9 cellular contexts compared by ENCODE assay signal in the genomic region with DNA sequence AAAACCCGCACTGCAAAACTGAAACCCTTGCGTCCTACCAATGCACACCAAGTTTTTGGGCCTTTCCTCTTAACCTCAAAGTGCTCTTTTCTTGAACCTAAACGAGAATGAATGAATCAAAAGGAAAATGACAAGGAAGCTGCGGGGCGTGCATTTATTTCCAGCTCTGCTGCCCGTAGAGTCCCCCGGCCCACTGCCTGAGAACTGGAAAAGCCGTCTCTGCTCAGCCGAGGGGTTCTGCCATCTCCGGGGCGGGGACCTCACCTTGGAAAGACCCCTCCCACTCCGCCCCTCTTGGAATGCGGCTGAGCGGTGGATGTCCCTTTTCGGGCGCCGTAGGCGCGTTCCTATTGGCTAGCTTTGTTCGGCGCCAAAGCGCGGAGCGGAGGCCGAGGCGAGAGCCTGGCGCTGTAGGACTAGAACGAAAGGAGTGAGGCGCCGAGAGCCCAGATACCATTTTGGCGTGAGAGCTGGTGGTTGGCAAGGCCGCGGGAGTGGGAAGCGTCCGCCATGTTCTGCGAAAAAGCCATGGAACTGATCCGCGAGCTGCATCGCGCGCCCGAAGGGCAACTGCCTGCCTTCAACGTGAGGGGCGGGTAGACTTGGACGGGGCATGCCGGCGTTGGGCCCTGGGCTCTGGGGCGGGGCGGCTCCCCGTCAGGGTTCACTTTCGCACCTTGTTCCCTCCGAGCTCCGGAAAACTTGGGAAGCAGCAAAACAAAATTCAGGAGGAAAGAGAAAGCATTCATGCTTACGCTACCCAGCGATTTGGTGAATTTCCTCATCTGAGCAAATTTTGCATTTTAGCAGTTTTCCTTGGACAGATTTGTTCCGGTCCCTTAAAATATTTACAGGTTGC. TPM values are rescaled to one million over a fixed set of nuclear protein-coding genes. Genes with fewer than 3 reads are reported as not detected.
DNase-seq lines count a peak whose midpoint lies in the region; ATAC-seq, FAIRE-seq and TF ChIP-seq lines count a peak whose summit lies in the region.
"Had no signal": no experiment of that assay in that cellular context is flagged by ENCODE, and none has a peak within 500 bp of the region (broad histone marks: within the 10 kb centered on the region; RNA-seq: fewer than 3 reads in every experiment).

A gene (plus strand): TSS at position 363 of the 859 bp plus-strand sequence. CDS start 148 bp downstream, at position 511.

- intact Hi-C loops in HepG2 (cut with micrococcal nuclease; ENCODE audit: unreplicated experiment) = loop anchor here (1.0 to 2.0 kb wide), 3 partner anchors 17 to 97 kb away; a partner anchor contains a TSS

- CTCF ChIA-PET in HepG2 (lab: Yijun Ruan, JAX; ENCODE audit: low intra/inter-chr PET ratio, low total read pairs) = interaction anchor here (0.7 kb wide), 1 partner anchor 98 kb away, joined by 3 read pairs; no protein-coding TSS in a partner anchor

- TSS peak; percentile 90 for BruUV-seq in HepG2 (replicated peaks; lab: Mats Ljungman, UMichigan)

- H3K27me3 ChIP-seq in HepG2 (ENCODE audit: control insufficient read depth in 1 of 2, insufficient read depth in 2 of 2, low read length in 2 of 2) = no peaks in the 10 kb centered on the region; a peak in 1 of 5 replicates

- POLR2A ChIA-PET in HepG2 (lab: Yijun Ruan, JAX) = interaction anchor here (0.8 to 2.9 kb wide), 16 partner anchors 9 to 215 kb away, joined by 3 to 25 read pairs (median 4); a partner anchor contains a TSS

- peak within 1 kb of the TSS; percentile 78 to 89 (median 88) for H3K4me3 ChIP-seq in HepG2 (replicated peaks in 1 of 3; ENCODE audit: insufficient read depth in 1 of 3, low read depth in 2 of 3, low read length in 3 of 3)

- WGBS in HepG2 (ENCODE audit: low lambda C conversion rate) = 1% methylated on average over 55 of the region's 56 CpGs

- H3K79me2 ChIP-seq in HepG2 (ENCODE audit: insufficient read depth, low read length) = peaks cover 22% of the 10 kb centered on the region

- ATAC-seq in GM19328 (IDR thresholded peaks at IDR 0.05; ENCODE audit: unreplicated experiment) (peak; percentile 80), HG03460 (IDR thresholded peaks at IDR 0.05; ENCODE audit: unreplicated experiment) (peak; percentile 91), HepG2 (peak; percentile 93)

- TF ChIP-seq POLR2A in HepG2 (IDR thresholded peaks at IDR 0.05; ENCODE audit: insufficient read depth in 1 of 2, low read depth in 2 of 2, low read length in 2 of 2) = peak; percentile 94 to 99

- peaks cover 24% of the 10 kb centered on the region for H3K4me1 ChIP-seq in HepG2 (ENCODE audit: insufficient read depth, low read length)

- H2AFZ ChIP-seq in HepG2 (ENCODE audit: low read length) = peak within 1 kb of the TSS; percentile 95

- in situ Hi-C loops in HepG2 (cut with HindIII; ENCODE audit: extremely low pct_ligation_motif_present, low pct_unique_long_range_greater_than_20kb) = no loop called here

- peak within 1 kb of the TSS; percentile 88 for H3K9ac ChIP-seq in HepG2 (ENCODE audit: insufficient read depth, low read depth, low read length)

- peak; percentile 37 to 65 for TF ChIP-seq EP300 in HepG2 (IDR thresholded peaks at IDR 0.05; ENCODE audit: low read depth in 2 of 2, low read length in 2 of 2)
- TF ChIP-seq EP300 in HepG2 (CRISPR knock-in tag; IDR thresholded peaks at IDR 0.05; ENCODE audit: borderline replicate concordance) = no peak; the same call in 1 of the 2 replicates

- DNase-seq in NCI-H524 (lab: John Stamatoyannopoulos, UW) (peak; percentile 86 to 97), dermis blood vessel endothelial cell (peak; percentile 92), HepG2 (ENCODE audit: low spot score) (peak; percentile 95)
- peak; percentile 93 for DNase-seq in activated CD4-positive, alpha-beta T cell treated with anti-CD3 and anti-CD28 coated beads for 48 hours
- DNase-seq in stimulated activated CD4-positive, alpha-beta T cell treated with anti-CD3 and anti-CD28 coated beads, Interleukin-2, amount 100 ng/mL, for 4 hours (ENCODE audit: low read depth) = peak; percentile 64

- FAIRE-seq in HepG2 (lab: Jason Lieb, UNC) = peak; percentile 96
- FAIRE-seq: islet of Langerhans had no signal

- TF ChIP-seq CTCF in C4-2B (conservative IDR thresholded peaks at IDR 0.05) = no peak
- peak; percentile 42; the same call in 1 of the 2 replicates for TF ChIP-seq CTCF in HepG2 (CRISPR knock-in tag; IDR thresholded peaks at IDR 0.05)

- no peaks in the 10 kb centered on the region for H4K20me1 ChIP-seq in HepG2 (ENCODE audit: insufficient read depth, low read length)

- H3K27ac ChIP-seq in C4-2B = peak within 1 kb of the TSS; percentile 87
- H3K27ac ChIP-seq in HepG2 (ENCODE audit: extremely low read length, insufficient read depth, low read length) = peak within 1 kb of the TSS; percentile 86

- H3K9me3 ChIP-seq in HepG2 (ENCODE audit: low read length) = peaks cover 23% of the 10 kb centered on the region

- peak within 1 kb of the TSS; percentile 94 for H3K4me2 ChIP-seq in HepG2 (ENCODE audit: low read depth, low read length)

- peak; percentile 48; the same call in 1 of the 2 replicates for TF ChIP-seq RAD21 in HepG2 (CRISPR knock-in tag; IDR thresholded peaks at IDR 0.05)

- H3K36me3 ChIP-seq in HepG2 (replicated peaks in 1 of 2; ENCODE audit: control insufficient read depth in 1 of 2, insufficient read depth in 2 of 2, low read length in 2 of 2) = peaks cover 1 to 5% of the 10 kb centered on the region in 2 experiments; a peak in 1 of 5 replicates

TF ChIP-seq in HepG2, 621 proteins besides CTCF, POLR2A, EP300 and RAD21 (continues in another document):
- TF ChIP-seq, protein P1, sequence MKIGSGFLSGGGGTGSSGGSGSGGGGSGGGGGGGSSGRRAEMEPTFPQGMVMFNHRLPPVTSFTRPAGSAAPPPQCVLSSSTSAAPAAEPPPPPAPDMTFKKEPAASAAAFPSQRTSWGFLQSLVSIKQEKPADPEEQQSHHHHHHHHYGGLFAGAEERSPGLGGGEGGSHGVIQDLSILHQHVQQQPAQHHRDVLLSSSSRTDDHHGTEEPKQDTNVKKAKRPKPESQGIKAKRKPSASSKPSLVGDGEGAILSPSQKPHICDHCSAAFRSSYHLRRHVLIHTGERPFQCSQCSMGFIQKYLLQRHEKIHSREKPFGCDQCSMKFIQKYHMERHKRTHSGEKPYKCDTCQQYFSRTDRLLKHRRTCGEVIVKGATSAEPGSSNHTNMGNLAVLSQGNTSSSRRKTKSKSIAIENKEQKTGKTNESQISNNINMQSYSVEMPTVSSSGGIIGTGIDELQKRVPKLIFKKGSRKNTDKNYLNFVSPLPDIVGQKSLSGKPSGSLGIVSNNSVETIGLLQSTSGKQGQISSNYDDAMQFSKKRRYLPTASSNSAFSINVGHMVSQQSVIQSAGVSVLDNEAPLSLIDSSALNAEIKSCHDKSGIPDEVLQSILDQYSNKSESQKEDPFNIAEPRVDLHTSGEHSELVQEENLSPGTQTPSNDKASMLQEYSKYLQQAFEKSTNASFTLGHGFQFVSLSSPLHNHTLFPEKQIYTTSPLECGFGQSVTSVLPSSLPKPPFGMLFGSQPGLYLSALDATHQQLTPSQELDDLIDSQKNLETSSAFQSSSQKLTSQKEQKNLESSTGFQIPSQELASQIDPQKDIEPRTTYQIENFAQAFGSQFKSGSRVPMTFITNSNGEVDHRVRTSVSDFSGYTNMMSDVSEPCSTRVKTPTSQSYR (CRISPR knock-in tag; IDR thresholded peaks at IDR 0.05; ENCODE audit: borderline replicate concordance) = no peak
- TF ChIP-seq SRSF4 (IDR thresholded peaks at IDR 0.05; ENCODE audit: low read depth, low read length, poor library complexity, severe bottlenecking) (no peak), SRF (IDR thresholded peaks at IDR 0.05; ENCODE audit: low read depth, low read length) (no peak), SAFB2 (CRISPR knock-in tag; IDR thresholded peaks at IDR 0.05; ENCODE audit: borderline replicate concordance, low read depth) (peak; percentile 99), NR2C2 (CRISPR knock-in tag; IDR thresholded peaks at IDR 0.05; ENCODE audit: borderline replicate concordance) (peak; percentile 80)
- TF ChIP-seq, protein P2, sequence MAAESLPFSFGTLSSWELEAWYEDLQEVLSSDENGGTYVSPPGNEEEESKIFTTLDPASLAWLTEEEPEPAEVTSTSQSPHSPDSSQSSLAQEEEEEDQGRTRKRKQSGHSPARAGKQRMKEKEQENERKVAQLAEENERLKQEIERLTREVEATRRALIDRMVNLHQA (CRISPR knock-in tag; IDR thresholded peaks at IDR 0.05) = no peak

RNA-seq across cellular contexts. Expression of the gene that starts here (rescaled TPM):
- total RNA-seq in dermis blood vessel endothelial cell = 10.4 and 20.8 TPM in 2 replicates
- total RNA-seq in HepG2 (2016; rRNA removed; fragmentation: Illumina TruSeq; extraction: Trizol) = 59.9 and 74.6 TPM in 2 replicates
- total RNA-seq in HepG2 (2016; cell fraction: cytosol; rRNA removed; fragmentation: Illumina TruSeq; extraction: Trizol; ENCODE audit: low read depth) = 12.1 and 13.7 TPM in 2 replicates
- 62.2 and 82.5 TPM in 2 replicates for total RNA-seq in HepG2 (2016; cell fraction: insoluble cytoplasmic fraction; rRNA removed; fragmentation: Illumina TruSeq; extraction: Trizol)
- total RNA-seq in HepG2 (2016; cell fraction: membrane; rRNA removed; fragmentation: Illumina TruSeq; extraction: Trizol) = 27.4 and 32.8 TPM in 2 replicates
- total RNA-seq in HepG2 (2016; cell fraction: nucleus; rRNA removed; fragmentation: Illumina TruSeq; extraction: Trizol) = 30.1 and 33.0 TPM in 2 replicates
- 10.3 and 14.6 TPM in 2 replicates for polyA plus RNA-seq in HepG2 (2011; rRNA removed)
- 8.1 and 9.7 TPM in 2 replicates for polyA plus RNA-seq in HepG2 (2011; cell fraction: cytosol; rRNA removed)
- 5.7 and 6.6 TPM in 2 replicates for polyA plus RNA-seq in HepG2 (2011; cell fraction: nucleus; rRNA removed)
- 6.6 and 15.3 TPM in 2 replicates for polyA plus RNA-seq in HepG2 (2012)
- 3.4 and 3.7 TPM in 2 replicates for polyA plus RNA-seq in HepG2 (2016; cell fraction: cytosol; fragmentation: Illumina TruSeq; extraction: Trizol; ENCODE audit: low read depth)
- polyA plus RNA-seq in HepG2 (2016; cell fraction: insoluble cytoplasmic fraction; fragmentation: Illumina TruSeq; extraction: Trizol; ENCODE audit: low read depth) = 62.2 and 68.3 TPM in 2 replicates
- polyA plus RNA-seq in HepG2 (2016; cell fraction: membrane; fragmentation: Illumina TruSeq; extraction: Trizol; ENCODE audit: low read depth) = 11.0 and 11.7 TPM in 2 replicates
- polyA plus RNA-seq in HepG2 (2016; cell fraction: nucleus; fragmentation: Illumina TruSeq; extraction: Trizol; ENCODE audit: insufficient read depth, low read depth) = 50.8 and 54.7 TPM in 2 replicates
- polyA minus RNA-seq in HepG2 (2011; rRNA and poly(A)+ RNA removed; ENCODE audit: low replicate concordance) = 9.2 and 15.1 TPM in 2 replicates
- polyA minus RNA-seq in HepG2 (2011; cell fraction: cytosol; rRNA and poly(A)+ RNA removed) = 8.7 and 11.2 TPM in 2 replicates
- polyA minus RNA-seq in HepG2 (2011; cell fraction: nucleus; rRNA and poly(A)+ RNA removed) = 8.8 and 9.4 TPM in 2 replicates

Comparison
In these comparisons a context has a peak if more than half of its experiments do, and no peak if none do; other contexts are left out.
1. Peak in every context shown above with its lines: DNase-seq, ATAC-seq, H3K4me3 ChIP-seq and H3K27ac ChIP-seq.